In the genomic region with DNA sequence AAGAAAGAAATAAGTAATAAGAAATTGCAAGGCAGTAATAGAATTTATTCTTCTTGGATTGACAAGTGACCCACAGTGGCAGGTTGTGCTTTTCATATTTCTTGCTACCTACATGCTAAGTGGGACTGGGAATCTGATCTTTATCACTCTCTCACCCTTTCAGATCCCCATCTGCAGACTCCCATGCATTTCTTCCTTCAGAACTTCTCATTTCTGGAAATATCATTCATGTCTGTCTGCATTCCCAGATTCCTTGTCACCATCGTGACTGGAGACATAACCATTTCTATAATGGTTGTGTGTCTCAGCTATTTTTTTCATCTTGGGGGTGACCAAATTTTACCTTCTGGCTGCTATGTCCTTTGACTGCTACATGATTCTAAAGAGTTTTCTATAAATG, we compare ENCODE assay signal across 11 cellular contexts. TPM values are rescaled to one million over a fixed set of nuclear protein-coding genes. Genes with fewer than 3 reads are reported as not detected.
"Had no signal": no experiment of that assay in that cellular context is flagged by ENCODE, and none has a peak within 500 bp of the region (broad histone marks: within the 10 kb centered on the region; RNA-seq: fewer than 3 reads in every experiment).

No MANE protein-coding gene starts in this region.

- H3K4me2 ChIP-seq: GM23338 had no signal

- FAIRE-seq: H1, H54 had no signal

- H3K9ac ChIP-seq: GM23248 had no signal

- H3K36me3 ChIP-seq: HAP-1 had no signal

- DNase-seq: GM23248, GOT3, H7, H9, HCEC 1CT, HFFc6 had no signal

- H3K9me3 ChIP-seq: HAP-1 had no signal

- H3K27ac ChIP-seq: GM23248 had no signal

- H2AFZ ChIP-seq: GM23248, GM23338 had no signal

- H3K4me1 ChIP-seq: HAP-1 had no signal

- H3K27ac Mint-ChIP-seq: GM23338, H9, HFFc6 had no signal

- H3K4me3 Mint-ChIP-seq: GM23338, H9, HFFc6 had no signal

- H3K4me3 ChIP-seq: GM23248, GM23338, HAP-1 had no signal

RNA-seq across cellular contexts. Expression of gene OR6C65, which starts 4.0 kb away (rescaled TPM):
- total RNA-seq: GM23248, GM23338, H1, H4, H7, H9, HFFc6 had no signal
- polyA plus RNA-seq: GM23248, GM23338, H1 had no signal

RNA-seq across cellular contexts. Expression of gene OR6C76, which starts 29.7 kb away (rescaled TPM):
- total RNA-seq: GM23248, GM23338, H1, H4, H7, H9, HFFc6 had no signal
- polyA plus RNA-seq: GM23248, GM23338, H1 had no signal

RNA-seq across cellular contexts. Expression of gene OR6C75, which starts 33.6 kb away (rescaled TPM):
- total RNA-seq: GM23248, GM23338, H1, H4, H7, H9, HFFc6 had no signal
- polyA plus RNA-seq: GM23248, GM23338, H1 had no signal

RNA-seq across cellular contexts. Expression of gene OR6C2, which starts 47.5 kb away (rescaled TPM):
- total RNA-seq: GM23248, GM23338, H1, H4, H7, H9, HFFc6 had no signal
- polyA plus RNA-seq: GM23248, GM23338, H1 had no signal
